In genomic region chr14:100215330-100215885, GRCh38 we compare ENCODE assay signal across 11 cellular contexts. TPM values are rescaled to one million over a fixed set of nuclear protein-coding genes. Genes with fewer than 3 reads are reported as not detected.
DNase-seq lines count a peak whose midpoint lies in the region; ATAC-seq and TF ChIP-seq lines count a peak whose summit lies in the region.
"Had no signal": no experiment of that assay in that cellular context is flagged by ENCODE, and none has a peak within 500 bp of the region (broad histone marks: within the 10 kb centered on the region; RNA-seq: fewer than 3 reads in every experiment).

No MANE protein-coding gene starts in this region.

- no peaks in the 10 kb centered on the region for H3K27me3 Mint-ChIP-seq in activated T-cell treated with anti-CD3 and anti-CD28 coated beads, Interleukin-2, amount 50 U/mL, for 4 hours (ENCODE audit: low read depth)
- no peaks in the 10 kb centered on the region for H3K27me3 Mint-ChIP-seq in activated CD8-positive, alpha-beta T cell treated with anti-CD3 and anti-CD28 coated beads, Interleukin-2, amount 10 ng/mL, durations not matched to agents 7 days and 5 days (ENCODE audit: low read depth)
- no peaks in the 10 kb centered on the region for H3K27me3 Mint-ChIP-seq in mesothelial cell of epicardium (ENCODE audit: low read depth)

- ATAC-seq in activated T-cell treated with anti-CD3 and anti-CD28 coated beads, Interleukin-2, amount 50 U/mL, for 4 hours = no peak
- ATAC-seq in activated CD8-positive, alpha-beta T cell treated with anti-CD3 and anti-CD28 coated beads, Interleukin-2, amount 10 ng/mL, durations not matched to agents 7 days and 5 days = no peak
- no peak for ATAC-seq in GM18867 (IDR thresholded peaks at IDR 0.05; ENCODE audit: unreplicated experiment)
- ATAC-seq in GM19023 (IDR thresholded peaks at IDR 0.05; ENCODE audit: unreplicated experiment) = no peak

- H3K9me3 ChIP-seq in thymus (ENCODE audit: control insufficient read depth) = no peaks in the 10 kb centered on the region

- no peaks in the 10 kb centered on the region for H3K27me3 ChIP-seq in thymus (ENCODE audit: control insufficient read depth, insufficient read depth)

- no peak for TF ChIP-seq CTCF in mesothelial cell of epicardium (IDR thresholded peaks at IDR 0.05; ENCODE audit: unreplicated experiment)

- H3K27ac Mint-ChIP-seq in activated CD8-positive, alpha-beta T cell treated with anti-CD3 and anti-CD28 coated beads, Interleukin-2, amount 10 ng/mL, durations not matched to agents 7 days and 5 days = peak overlapping the region; percentile 91
- H3K27ac Mint-ChIP-seq in mesothelial cell of epicardium = peak overlapping the region; percentile 99

- peak overlapping the region; percentile 82 for H3K4me3 Mint-ChIP-seq in activated T-cell treated with anti-CD3 and anti-CD28 coated beads, Interleukin-2, amount 50 U/mL, for 4 hours
- no peak overlapping the region for H3K4me3 Mint-ChIP-seq in activated CD8-positive, alpha-beta T cell treated with anti-CD3 and anti-CD28 coated beads, Interleukin-2, amount 10 ng/mL, durations not matched to agents 7 days and 5 days
- peak overlapping the region; percentile 64 for H3K4me3 Mint-ChIP-seq in mesothelial cell of epicardium

- no peaks in the 10 kb centered on the region for H3K9me3 Mint-ChIP-seq in activated T-cell treated with anti-CD3 and anti-CD28 coated beads, Interleukin-2, amount 50 U/mL, for 4 hours
- H3K9me3 Mint-ChIP-seq in activated CD8-positive, alpha-beta T cell treated with anti-CD3 and anti-CD28 coated beads, Interleukin-2, amount 10 ng/mL, durations not matched to agents 7 days and 5 days (ENCODE audit: insufficient read depth) = no peaks in the 10 kb centered on the region
- no peaks in the 10 kb centered on the region for H3K9me3 Mint-ChIP-seq in mesothelial cell of epicardium

- H3K36me3 ChIP-seq in thymus (ENCODE audit: control insufficient read depth, insufficient read depth) = no peaks in the 10 kb centered on the region

- CTCF ChIA-PET in activated CD8-positive, alpha-beta T cell treated with anti-CD3 and anti-CD28 coated beads, Interleukin-2, amount 10 ng/mL, durations not matched to agents 7 days and 5 days (lab: Charles Lee) = interaction anchor here (1.1 to 3.4 kb wide), 6 partner anchors 9 to 28 kb away, joined by 3 to 36 read pairs (median 6); no protein-coding TSS in a partner anchor

- peaks cover 16% of the 10 kb centered on the region for H3K4me1 Mint-ChIP-seq in activated T-cell treated with anti-CD3 and anti-CD28 coated beads, Interleukin-2, amount 50 U/mL, for 4 hours (ENCODE audit: low read depth)
- H3K4me1 Mint-ChIP-seq in activated CD8-positive, alpha-beta T cell treated with anti-CD3 and anti-CD28 coated beads, Interleukin-2, amount 10 ng/mL, durations not matched to agents 7 days and 5 days (ENCODE audit: low read depth) = peaks cover 45% of the 10 kb centered on the region
- H3K4me1 Mint-ChIP-seq in mesothelial cell of epicardium = peaks cover 24% of the 10 kb centered on the region

- WGBS in thymus = 98% methylated on average over 12 of the region's 12 CpGs

- peak overlapping the region; percentile 25 for H3K27ac ChIP-seq in thymus (ENCODE audit: low read depth)

- H3K36me3 Mint-ChIP-seq in activated T-cell treated with anti-CD3 and anti-CD28 coated beads, Interleukin-2, amount 50 U/mL, for 4 hours (ENCODE audit: insufficient read depth) = no peaks in the 10 kb centered on the region
- peaks cover 3% of the 10 kb centered on the region for H3K36me3 Mint-ChIP-seq in activated CD8-positive, alpha-beta T cell treated with anti-CD3 and anti-CD28 coated beads, Interleukin-2, amount 10 ng/mL, durations not matched to agents 7 days and 5 days (ENCODE audit: low read depth)
- no peaks in the 10 kb centered on the region for H3K36me3 Mint-ChIP-seq in mesothelial cell of epicardium

- POLR2A ChIA-PET in activated CD8-positive, alpha-beta T cell treated with anti-CD3 and anti-CD28 coated beads, Interleukin-2, amount 10 ng/mL, durations not matched to agents 7 days and 5 days (lab: Charles Lee) = interaction anchor here (1.5 to 1.7 kb wide), 2 partner anchors 8 to 23 kb away, joined by 4 to 13 read pairs; no protein-coding TSS in a partner anchor

- DNase-seq in activated T-cell treated with anti-CD3 and anti-CD28 coated beads, Interleukin-2, amount 50 U/mL, for 4 hours = no peak
- no peak for DNase-seq in activated T-cell treated with anti-CD3 and anti-CD28 coated beads, Interleukin-2, amount 50 U/mL, for 48 hours
- DNase-seq in activated CD8-positive, alpha-beta T cell treated with anti-CD3 and anti-CD28 coated beads, Interleukin-2, amount 10 ng/mL, durations not matched to agents 7 days and 5 days = no peak
- no peak for DNase-seq in mesothelial cell of epicardium (ENCODE audit: low spot score in 2 of 2, unreplicated experiment in 2 of 2)
- DNase-seq in activated CD4-positive, CD25-positive, alpha-beta regulatory T cell treated with anti-CD3 and anti-CD28 coated beads, Interleukin-2, amount 50 U/mL, for 72 hours = no peak
- DNase-seq: amniotic stem cell, NCI-H1436 treated with DMSO at 0.1 percent for 48 hours, PC-9 had no signal

- H3K4me1 ChIP-seq in thymus (ENCODE audit: control insufficient read depth, insufficient read depth, low read length) = peaks cover 12% of the 10 kb centered on the region

- H3K4me3 ChIP-seq in thymus (ENCODE audit: low read length) = no peak overlapping the region

RNA-seq across cellular contexts. Expression of gene YY1, which starts 23.5 kb away (rescaled TPM):
- total RNA-seq in activated T-cell treated with anti-CD3 and anti-CD28 coated beads, Interleukin-2, amount 50 U/mL, for 4 hours = 10 to 100 TPM; 81.3 to 90.1 (median 88.3) TPM
- 100 to 1,000 TPM; 107 TPM for total RNA-seq in activated CD8-positive, alpha-beta T cell treated with anti-CD3 and anti-CD28 coated beads, Interleukin-2, amount 10 ng/mL, durations not matched to agents 7 days and 5 days
- total RNA-seq in mesothelial cell of epicardium = 89.0 to 94.5 TPM (median 91.9 TPM) in 3 replicates
- polyA plus RNA-seq in thymus = 72.3 TPM

RNA-seq across cellular contexts. Expression of gene DEGS2, which starts 56.0 kb away (rescaled TPM):
- under 1 TPM; 0.19 to 0.40 (median 0.40) TPM for total RNA-seq in activated T-cell treated with anti-CD3 and anti-CD28 coated beads, Interleukin-2, amount 50 U/mL, for 4 hours
- total RNA-seq in activated CD8-positive, alpha-beta T cell treated with anti-CD3 and anti-CD28 coated beads, Interleukin-2, amount 10 ng/mL, durations not matched to agents 7 days and 5 days = under 1 TPM; 0.05 to 0.39 TPM
- 1.5 to 2.1 TPM (median 1.6 TPM) in 3 replicates for total RNA-seq in mesothelial cell of epicardium
- 2.1 TPM for polyA plus RNA-seq in thymus
